Comparison of ENCODE assay signal across 8 cellular contexts in the genomic region with DNA sequence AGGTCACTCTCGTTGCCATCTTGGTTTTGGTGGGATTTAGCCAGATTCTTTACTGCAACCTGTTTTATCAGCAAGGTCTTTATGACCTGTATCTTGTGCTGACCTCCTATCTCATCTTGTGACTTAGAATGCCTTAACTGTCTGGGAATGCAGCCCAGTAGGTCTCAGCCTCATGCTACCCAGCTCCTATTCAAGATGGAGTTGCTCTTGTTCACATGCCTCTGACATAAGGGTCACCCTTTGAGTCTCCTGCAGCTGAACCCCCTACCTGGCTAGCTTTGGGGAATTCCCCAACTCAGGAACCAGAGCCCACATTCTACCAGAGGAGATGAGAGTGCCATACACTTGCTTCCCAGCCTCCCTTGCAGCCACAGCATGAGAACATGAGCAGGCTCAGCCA.
A peak's percentile ranks its signal among the peaks of the same experiment; 100 is the strongest.
DNase-seq lines count a peak whose midpoint lies in the region; ATAC-seq and TF ChIP-seq lines count a peak whose summit lies in the region.
"Not testable (repeated sequence)": the region's sequence is repeated elsewhere in the genome, so short reads cannot be mapped to it uniquely, and the experiment has no call there.

No MANE protein-coding gene starts in this region.

- TF ChIP-seq POLR2A in gastroesophageal sphincter (IDR thresholded peaks at IDR 0.05); upper lobe of left lung (IDR thresholded peaks at IDR 0.05): not testable (repeated sequence)

- not testable (repeated sequence) for H3K27me3 Mint-ChIP-seq in CD4-positive, alpha-beta T cell; T-helper 1 cell treated with Interleukin-12 subunit alpha and Interleukin-12 subunit beta and Interleukin-4 antibody, amounts not matched to agents 30 μg/mL and 1 μg/mL, for 36 hours (ENCODE audit: low read depth); activated T-helper 17 cell treated with anti-CD3 and anti-CD28 coated beads, Interleukin-2, amount 50 U/mL, for 72 hours

- not testable (repeated sequence) for H3K36me3 Mint-ChIP-seq in CD4-positive, alpha-beta T cell (ENCODE audit: low read depth); T-helper 1 cell treated with Interleukin-12 subunit alpha and Interleukin-12 subunit beta and Interleukin-4 antibody, amounts not matched to agents 30 μg/mL and 1 μg/mL, for 36 hours (ENCODE audit: low read depth); activated T-helper 17 cell treated with anti-CD3 and anti-CD28 coated beads, Interleukin-2, amount 50 U/mL, for 72 hours (ENCODE audit: low read depth)

- not testable (repeated sequence) for H3K4me3 ChIP-seq in colonic mucosa; gastroesophageal sphincter; mesodermal cell (ENCODE audit: extremely low read depth, insufficient read depth, low read length, poor library complexity, severe bottlenecking); skin epidermis; upper lobe of left lung

- not testable (repeated sequence) for H3K4me1 ChIP-seq in colonic mucosa
- peaks cover 8 to 75% (median 14%) of the 10 kb centered on the region in 3 donors for H3K4me1 ChIP-seq in gastroesophageal sphincter
- H3K4me1 ChIP-seq in mesodermal cell (ENCODE audit: control insufficient read depth, insufficient read depth, low read length, poor library complexity, severe bottlenecking) = peaks cover 55% of the 10 kb centered on the region
- peaks cover 49 to 69% (median 55%) of the 10 kb centered on the region in 4 donors for H3K4me1 ChIP-seq in upper lobe of left lung

- intact Hi-C loops in CD4-positive, alpha-beta T cell (cut with DNase I, micrococcal nuclease) = loop anchor here in 1 of 2 experiments (1.0 kb wide), 1 partner anchor 8 kb away; no protein-coding TSS in a partner anchor
- intact Hi-C loops in colonic mucosa (cut with DNase I) = not testable (repeated sequence)

- H3K9me3 Mint-ChIP-seq in CD4-positive, alpha-beta T cell; T-helper 1 cell treated with Interleukin-12 subunit alpha and Interleukin-12 subunit beta and Interleukin-4 antibody, amounts not matched to agents 30 μg/mL and 1 μg/mL, for 36 hours; activated T-helper 17 cell treated with anti-CD3 and anti-CD28 coated beads, Interleukin-2, amount 50 U/mL, for 72 hours: not testable (repeated sequence)

- H3K27ac ChIP-seq in CD4-positive, alpha-beta T cell (ENCODE audit: low read depth, low read length) = peak overlapping the region; percentile 72
- H3K27ac ChIP-seq in colonic mucosa (peak overlapping the region; percentile 42), gastroesophageal sphincter (peak overlapping the region in 3 of 4 donors; percentile 33 to 74 (median 49)), mesodermal cell (ENCODE audit: low read depth, low read length, severe bottlenecking) (peak overlapping the region; percentile 88), skin epidermis (peak overlapping the region in 12 of 21 experiments; percentile 18 to 85 (median 62)), upper lobe of left lung (peak overlapping the region in 3 of 4 donors; percentile 58 to 80 (median 63))

- POLR2A ChIA-PET in CD4-positive, alpha-beta T cell (lab: Charles Lee) = interaction anchor here (0.5 to 1.7 kb wide), 5 partner anchors 9 to 222 kb away, joined by 3 to 10 read pairs (median 5); a partner anchor contains a TSS

- H3K9me3 ChIP-seq in CD4-positive, alpha-beta T cell (ENCODE audit: control insufficient read depth, low read length); colonic mucosa; gastroesophageal sphincter; mesodermal cell (ENCODE audit: control insufficient read depth, low read length); upper lobe of left lung: not testable (repeated sequence)

- H3K4me3 Mint-ChIP-seq in CD4-positive, alpha-beta T cell; T-helper 1 cell treated with Interleukin-12 subunit alpha and Interleukin-12 subunit beta and Interleukin-4 antibody, amounts not matched to agents 30 μg/mL and 1 μg/mL, for 36 hours: not testable (repeated sequence)
- peak overlapping the region; percentile 61 for H3K4me3 Mint-ChIP-seq in activated T-helper 17 cell treated with anti-CD3 and anti-CD28 coated beads, Interleukin-2, amount 50 U/mL, for 72 hours

- peaks cover 86% of the 10 kb centered on the region for H3K4me1 Mint-ChIP-seq in CD4-positive, alpha-beta T cell (ENCODE audit: low read depth)
- H3K4me1 Mint-ChIP-seq in T-helper 1 cell treated with Interleukin-12 subunit alpha and Interleukin-12 subunit beta and Interleukin-4 antibody, amounts not matched to agents 30 μg/mL and 1 μg/mL, for 36 hours (ENCODE audit: low read depth) = peaks cover 61% of the 10 kb centered on the region
- H3K4me1 Mint-ChIP-seq in activated T-helper 17 cell treated with anti-CD3 and anti-CD28 coated beads, Interleukin-2, amount 50 U/mL, for 72 hours = peaks cover 62% of the 10 kb centered on the region

- H3K27ac Mint-ChIP-seq in CD4-positive, alpha-beta T cell = peak overlapping the region; percentile 94
- peak overlapping the region; percentile 43 for H3K27ac Mint-ChIP-seq in T-helper 1 cell treated with Interleukin-12 subunit alpha and Interleukin-12 subunit beta and Interleukin-4 antibody, amounts not matched to agents 30 μg/mL and 1 μg/mL, for 36 hours
- not testable (repeated sequence) for H3K27ac Mint-ChIP-seq in activated T-helper 17 cell treated with anti-CD3 and anti-CD28 coated beads, Interleukin-2, amount 50 U/mL, for 72 hours

- not testable (repeated sequence) for H3K9ac ChIP-seq in colonic mucosa (ENCODE audit: low read depth in 2 of 2, low read length in 2 of 2)

- not testable (repeated sequence) for TF ChIP-seq EP300 in gastroesophageal sphincter (IDR thresholded peaks at IDR 0.05); upper lobe of left lung (IDR thresholded peaks at IDR 0.05)

- not testable (repeated sequence) for ATAC-seq in CD4-positive, alpha-beta T cell (ENCODE audit: poor library complexity); activated T-helper 17 cell treated with anti-CD3 and anti-CD28 coated beads, Interleukin-2, amount 50 U/mL, for 72 hours (replicated peaks); gastroesophageal sphincter; upper lobe of left lung (ENCODE audit: low FRiP score in 2 of 2)

- TF ChIP-seq CTCF in CD4-positive, alpha-beta T cell (IDR thresholded peaks at IDR 0.05); colonic mucosa (IDR thresholded peaks at IDR 0.05); gastroesophageal sphincter (IDR thresholded peaks at IDR 0.05); upper lobe of left lung (IDR thresholded peaks at IDR 0.05): not testable (repeated sequence)

- H3K36me3 ChIP-seq in colonic mucosa; gastroesophageal sphincter; mesodermal cell (ENCODE audit: control insufficient read depth, insufficient read depth, low read length); upper lobe of left lung: not testable (repeated sequence)

- not testable (repeated sequence) for H3K27me3 ChIP-seq in CD4-positive, alpha-beta T cell (ENCODE audit: control insufficient read depth, insufficient read depth, low read length); colonic mucosa; gastroesophageal sphincter; upper lobe of left lung

- DNase-seq in CD4-positive, alpha-beta T cell; colonic mucosa; upper lobe of left lung: not testable (repeated sequence)

- WGBS in gastroesophageal sphincter (ENCODE audit: low coverage in 1 of 2), 2 donors = 75 to 100% methylated on average over 1 of the region's 1 CpG
- 100% methylated on average over 1 of the region's 1 CpG; no CpG with 5 or more reads in 1 of the 2 experiments for WGBS in mesodermal cell (ENCODE audit: insufficient coverage in 2 of 2), 2 experiments
- 92 to 93% methylated on average over 1 of the region's 1 CpG for WGBS in upper lobe of left lung, 2 donors

- CTCF ChIA-PET in CD4-positive, alpha-beta T cell (lab: Charles Lee) = interaction anchor here (2.3 kb wide), 1 partner anchor 222 kb away, joined by 6 read pairs; no protein-coding TSS in a partner anchor
